In the genomic region with DNA sequence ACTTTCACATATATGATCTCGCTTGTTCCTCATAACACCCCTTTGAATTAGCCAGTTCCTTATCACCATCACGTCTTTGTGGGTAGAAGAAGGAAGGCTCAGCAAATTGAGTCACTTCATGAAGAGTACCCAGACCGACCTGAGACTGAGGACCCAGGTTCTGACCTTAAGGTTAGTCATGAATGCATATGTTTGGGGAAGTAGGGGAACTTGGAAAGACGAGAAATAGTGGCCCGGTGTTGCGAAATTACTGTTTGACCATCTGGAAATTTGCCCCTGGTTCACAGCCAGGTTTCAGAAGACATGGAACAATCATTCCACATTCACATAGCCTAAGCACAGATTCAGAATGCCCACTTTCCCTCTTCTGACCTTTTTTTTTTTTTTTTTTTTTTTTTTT, we compare ENCODE assay signal across 2 cellular contexts.
TF ChIP-seq lines count a peak whose summit lies in the region.

No MANE protein-coding gene starts in this region.

TF ChIP-seq in Ishikawa, 13 proteins besides CTCF, POLR2A, EP300 and RAD21 (continued from another document):
- TF ChIP-seq CEBPB (IDR thresholded peaks at IDR 0.05) (peak; percentile 98), YY1 (IDR thresholded peaks at IDR 0.05; ENCODE audit: low read depth) (no peak), EGR1 (IDR thresholded peaks at IDR 0.05) (no peak), TEAD4 (IDR thresholded peaks at IDR 0.05) (no peak; the same call in 1 of the 2 replicates), NFIC (IDR thresholded peaks at IDR 0.05) (peak; percentile 66)
- TF ChIP-seq, protein P1, sequence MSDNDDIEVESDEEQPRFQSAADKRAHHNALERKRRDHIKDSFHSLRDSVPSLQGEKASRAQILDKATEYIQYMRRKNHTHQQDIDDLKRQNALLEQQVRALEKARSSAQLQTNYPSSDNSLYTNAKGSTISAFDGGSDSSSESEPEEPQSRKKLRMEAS (IDR thresholded peaks at IDR 0.05), result no peak
- TF ChIP-seq, protein P2, sequence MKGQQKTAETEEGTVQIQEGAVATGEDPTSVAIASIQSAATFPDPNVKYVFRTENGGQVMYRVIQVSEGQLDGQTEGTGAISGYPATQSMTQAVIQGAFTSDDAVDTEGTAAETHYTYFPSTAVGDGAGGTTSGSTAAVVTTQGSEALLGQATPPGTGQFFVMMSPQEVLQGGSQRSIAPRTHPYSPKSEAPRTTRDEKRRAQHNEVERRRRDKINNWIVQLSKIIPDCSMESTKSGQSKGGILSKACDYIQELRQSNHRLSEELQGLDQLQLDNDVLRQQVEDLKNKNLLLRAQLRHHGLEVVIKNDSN (IDR thresholded peaks at IDR 0.05), result no peak

TF ChIP-seq in GM23338, 12 proteins besides CTCF, POLR2A, EP300 and RAD21 (continued from another document):
- TF ChIP-seq, protein P3, sequence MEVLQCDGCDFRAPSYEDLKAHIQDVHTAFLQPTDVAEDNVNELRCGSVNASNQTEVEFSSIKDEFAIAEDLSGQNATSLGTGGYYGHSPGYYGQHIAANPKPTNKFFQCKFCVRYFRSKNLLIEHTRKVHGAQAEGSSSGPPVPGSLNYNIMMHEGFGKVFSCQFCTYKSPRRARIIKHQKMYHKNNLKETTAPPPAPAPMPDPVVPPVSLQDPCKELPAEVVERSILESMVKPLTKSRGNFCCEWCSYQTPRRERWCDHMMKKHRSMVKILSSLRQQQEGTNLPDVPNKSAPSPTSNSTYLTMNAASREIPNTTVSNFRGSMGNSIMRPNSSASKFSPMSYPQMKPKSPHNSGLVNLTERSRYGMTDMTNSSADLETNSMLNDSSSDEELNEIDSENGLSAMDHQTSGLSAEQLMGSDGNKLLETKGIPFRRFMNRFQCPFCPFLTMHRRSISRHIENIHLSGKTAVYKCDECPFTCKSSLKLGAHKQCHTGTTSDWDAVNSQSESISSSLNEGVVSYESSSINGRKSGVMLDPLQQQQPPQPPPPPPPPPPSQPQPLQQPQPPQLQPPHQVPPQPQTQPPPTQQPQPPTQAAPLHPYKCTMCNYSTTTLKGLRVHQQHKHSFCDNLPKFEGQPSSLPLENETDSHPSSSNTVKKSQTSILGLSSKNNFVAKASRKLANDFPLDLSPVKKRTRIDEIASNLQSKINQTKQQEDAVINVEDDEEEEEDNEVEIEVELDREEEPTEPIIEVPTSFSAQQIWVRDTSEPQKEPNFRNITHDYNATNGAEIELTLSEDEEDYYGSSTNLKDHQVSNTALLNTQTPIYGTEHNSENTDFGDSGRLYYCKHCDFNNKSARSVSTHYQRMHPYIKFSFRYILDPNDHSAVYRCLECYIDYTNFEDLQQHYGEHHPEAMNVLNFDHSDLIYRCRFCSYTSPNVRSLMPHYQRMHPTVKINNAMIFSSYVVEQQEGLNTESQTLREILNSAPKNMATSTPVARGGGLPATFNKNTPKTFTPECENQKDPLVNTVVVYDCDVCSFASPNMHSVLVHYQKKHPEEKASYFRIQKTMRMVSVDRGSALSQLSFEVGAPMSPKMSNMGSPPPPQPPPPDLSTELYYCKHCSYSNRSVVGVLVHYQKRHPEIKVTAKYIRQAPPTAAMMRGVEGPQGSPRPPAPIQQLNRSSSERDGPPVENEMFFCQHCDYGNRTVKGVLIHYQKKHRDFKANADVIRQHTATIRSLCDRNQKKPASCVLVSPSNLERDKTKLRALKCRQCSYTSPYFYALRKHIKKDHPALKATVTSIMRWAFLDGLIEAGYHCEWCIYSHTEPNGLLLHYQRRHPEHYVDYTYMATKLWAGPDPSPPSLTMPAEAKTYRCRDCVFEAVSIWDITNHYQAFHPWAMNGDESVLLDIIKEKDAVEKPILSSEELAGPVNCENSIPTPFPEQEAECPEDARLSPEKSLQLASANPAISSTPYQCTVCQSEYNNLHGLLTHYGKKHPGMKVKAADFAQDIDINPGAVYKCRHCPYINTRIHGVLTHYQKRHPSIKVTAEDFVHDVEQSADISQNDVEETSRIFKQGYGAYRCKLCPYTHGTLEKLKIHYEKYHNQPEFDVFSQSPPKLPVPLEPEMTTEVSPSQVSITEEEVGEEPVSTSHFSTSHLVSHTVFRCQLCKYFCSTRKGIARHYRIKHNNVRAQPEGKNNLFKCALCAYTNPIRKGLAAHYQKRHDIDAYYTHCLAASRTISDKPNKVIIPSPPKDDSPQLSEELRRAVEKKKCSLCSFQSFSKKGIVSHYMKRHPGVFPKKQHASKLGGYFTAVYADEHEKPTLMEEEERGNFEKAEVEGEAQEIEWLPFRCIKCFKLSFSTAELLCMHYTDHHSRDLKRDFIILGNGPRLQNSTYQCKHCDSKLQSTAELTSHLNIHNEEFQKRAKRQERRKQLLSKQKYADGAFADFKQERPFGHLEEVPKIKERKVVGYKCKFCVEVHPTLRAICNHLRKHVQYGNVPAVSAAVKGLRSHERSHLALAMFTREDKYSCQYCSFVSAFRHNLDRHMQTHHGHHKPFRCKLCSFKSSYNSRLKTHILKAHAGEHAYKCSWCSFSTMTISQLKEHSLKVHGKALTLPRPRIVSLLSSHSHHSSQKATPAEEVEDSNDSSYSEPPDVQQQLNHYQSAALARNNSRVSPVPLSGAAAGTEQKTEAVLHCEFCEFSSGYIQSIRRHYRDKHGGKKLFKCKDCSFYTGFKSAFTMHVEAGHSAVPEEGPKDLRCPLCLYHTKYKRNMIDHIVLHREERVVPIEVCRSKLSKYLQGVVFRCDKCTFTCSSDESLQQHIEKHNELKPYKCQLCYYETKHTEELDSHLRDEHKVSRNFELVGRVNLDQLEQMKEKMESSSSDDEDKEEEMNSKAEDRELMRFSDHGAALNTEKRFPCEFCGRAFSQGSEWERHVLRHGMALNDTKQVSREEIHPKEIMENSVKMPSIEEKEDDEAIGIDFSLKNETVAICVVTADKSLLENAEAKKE (CRISPR knock-in tag; IDR thresholded peaks at IDR 0.05), result no peak
- TF ChIP-seq, protein P4, sequence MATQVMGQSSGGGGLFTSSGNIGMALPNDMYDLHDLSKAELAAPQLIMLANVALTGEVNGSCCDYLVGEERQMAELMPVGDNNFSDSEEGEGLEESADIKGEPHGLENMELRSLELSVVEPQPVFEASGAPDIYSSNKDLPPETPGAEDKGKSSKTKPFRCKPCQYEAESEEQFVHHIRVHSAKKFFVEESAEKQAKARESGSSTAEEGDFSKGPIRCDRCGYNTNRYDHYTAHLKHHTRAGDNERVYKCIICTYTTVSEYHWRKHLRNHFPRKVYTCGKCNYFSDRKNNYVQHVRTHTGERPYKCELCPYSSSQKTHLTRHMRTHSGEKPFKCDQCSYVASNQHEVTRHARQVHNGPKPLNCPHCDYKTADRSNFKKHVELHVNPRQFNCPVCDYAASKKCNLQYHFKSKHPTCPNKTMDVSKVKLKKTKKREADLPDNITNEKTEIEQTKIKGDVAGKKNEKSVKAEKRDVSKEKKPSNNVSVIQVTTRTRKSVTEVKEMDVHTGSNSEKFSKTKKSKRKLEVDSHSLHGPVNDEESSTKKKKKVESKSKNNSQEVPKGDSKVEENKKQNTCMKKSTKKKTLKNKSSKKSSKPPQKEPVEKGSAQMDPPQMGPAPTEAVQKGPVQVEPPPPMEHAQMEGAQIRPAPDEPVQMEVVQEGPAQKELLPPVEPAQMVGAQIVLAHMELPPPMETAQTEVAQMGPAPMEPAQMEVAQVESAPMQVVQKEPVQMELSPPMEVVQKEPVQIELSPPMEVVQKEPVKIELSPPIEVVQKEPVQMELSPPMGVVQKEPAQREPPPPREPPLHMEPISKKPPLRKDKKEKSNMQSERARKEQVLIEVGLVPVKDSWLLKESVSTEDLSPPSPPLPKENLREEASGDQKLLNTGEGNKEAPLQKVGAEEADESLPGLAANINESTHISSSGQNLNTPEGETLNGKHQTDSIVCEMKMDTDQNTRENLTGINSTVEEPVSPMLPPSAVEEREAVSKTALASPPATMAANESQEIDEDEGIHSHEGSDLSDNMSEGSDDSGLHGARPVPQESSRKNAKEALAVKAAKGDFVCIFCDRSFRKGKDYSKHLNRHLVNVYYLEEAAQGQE (IDR thresholded peaks at IDR 0.05; ENCODE audit: unreplicated experiment), result no peak
- TF ChIP-seq CREB1 (CRISPR knock-in tag; IDR thresholded peaks at IDR 0.05; ENCODE audit: low read depth), result no peak
- TF ChIP-seq POLR2AphosphoS5 (IDR thresholded peaks at IDR 0.05; ENCODE audit: low read depth), result no peak
- no peak for TF ChIP-seq JUNB (IDR thresholded peaks at IDR 0.05; ENCODE audit: unreplicated experiment)
